ENCODE assay signal across 24 cellular contexts in the genomic region with DNA sequence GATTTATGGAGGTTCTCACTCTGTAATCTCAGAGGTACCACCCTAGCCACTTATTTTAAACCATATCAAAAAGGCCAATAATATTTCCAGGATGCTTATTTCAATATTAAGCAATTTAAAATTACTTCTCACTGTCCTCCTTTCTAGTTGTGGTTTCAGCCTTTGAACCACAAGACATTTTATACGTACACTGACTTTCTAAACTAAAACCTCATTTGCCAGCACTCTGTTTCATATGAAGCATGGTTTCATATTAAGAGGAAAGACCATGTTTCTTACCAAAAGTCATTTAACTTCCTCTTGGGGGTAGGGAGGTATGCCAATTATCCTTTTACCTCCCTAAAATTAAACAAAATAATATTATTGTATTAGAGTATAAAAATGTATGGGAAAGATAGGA.
"Had no signal": no experiment of that assay in that cellular context is flagged by ENCODE, and none has a peak within 500 bp of the region (broad histone marks: within the 10 kb centered on the region; RNA-seq: fewer than 3 reads in every experiment).

No MANE protein-coding gene starts in this region.

- FAIRE-seq: colon had no signal

- H3K27me3 ChIP-seq: adrenal gland, MG63 had no signal

- H3K4me1 Mint-ChIP-seq: activated naive CD8-positive, alpha-beta T cell treated with anti-CD3 and anti-CD28 coated beads, Interleukin-2, amount 10 ng/mL, durations not matched to agents 7 days and 5 days; T-helper 17 cell had no signal

- H3K4me3 Mint-ChIP-seq: activated CD8-positive, alpha-beta T cell treated with anti-CD3 and anti-CD28 coated beads, Interleukin-2, amount 10 ng/mL, durations not matched to agents 7 days and 5 days; activated naive CD8-positive, alpha-beta T cell treated with anti-CD3 and anti-CD28 coated beads, Interleukin-2, amount 10 ng/mL, durations not matched to agents 7 days and 5 days; T-helper 17 cell; WTC11 had no signal

- H3K4me2 ChIP-seq: PC-9 had no signal

- H3K27ac ChIP-seq: adrenal gland, PC-9 had no signal

- H3K9me3 ChIP-seq: MG63 had no signal

- H3K36me3 ChIP-seq: adrenal gland, MG63 had no signal

- H3K27ac Mint-ChIP-seq: activated CD8-positive, alpha-beta T cell treated with anti-CD3 and anti-CD28 coated beads, Interleukin-2, amount 10 ng/mL, durations not matched to agents 7 days and 5 days; activated naive CD8-positive, alpha-beta T cell treated with anti-CD3 and anti-CD28 coated beads, Interleukin-2, amount 10 ng/mL, durations not matched to agents 7 days and 5 days; T-helper 17 cell; WTC11 had no signal

- H3K4me1 ChIP-seq: adrenal gland had no signal

- H3K9me3 Mint-ChIP-seq: activated naive CD8-positive, alpha-beta T cell treated with anti-CD3 and anti-CD28 coated beads, Interleukin-2, amount 10 ng/mL, durations not matched to agents 7 days and 5 days; WTC11 had no signal

- H2AFZ ChIP-seq: PC-9 had no signal

- H3K4me3 ChIP-seq: adrenal gland, MG63, PC-9 had no signal

- H3K36me3 Mint-ChIP-seq: activated naive CD8-positive, alpha-beta T cell treated with anti-CD3 and anti-CD28 coated beads, Interleukin-2, amount 10 ng/mL, durations not matched to agents 7 days and 5 days; WTC11 had no signal

- ATAC-seq: activated CD8-positive, alpha-beta T cell treated with anti-CD3 and anti-CD28 coated beads, Interleukin-2, amount 10 ng/mL, durations not matched to agents 7 days and 5 days; T-helper 17 cell; WTC11 had no signal

- DNase-seq: activated CD4-positive, alpha-beta T cell treated with anti-CD3 and anti-CD28 coated beads for 48 hours; activated CD4-positive, alpha-beta T cell treated with anti-CD3 and anti-CD28 coated beads, Interleukin-2, amount 50 U/mL, for 4 hours; activated CD4-positive, CD25-positive, alpha-beta regulatory T cell treated with anti-CD3 and anti-CD28 coated beads, Interleukin-2, amount 50 U/mL, for 72 hours; activated CD8-positive, alpha-beta memory T cell treated with anti-CD3 and anti-CD28 coated beads, Interleukin-2, amount 50 U/mL, for 48 hours; activated CD8-positive, alpha-beta T cell treated with anti-CD3 and anti-CD28 coated beads, Interleukin-2, amount 10 ng/mL, durations not matched to agents 7 days and 5 days; activated naive CD4-positive, alpha-beta T cell treated with anti-CD3 and anti-CD28 coated beads, Interleukin-2, amount 50 U/mL, for 16 hours; activated naive CD8-positive, alpha-beta T cell treated with anti-CD3 and anti-CD28 coated beads, Interleukin-2, amount 10 ng/mL, durations not matched to agents 7 days and 5 days; activated T-cell treated with anti-CD3 and anti-CD28 coated beads, Interleukin-2, amount 50 U/mL, for 1 hour; adrenal gland; anterior cingulate cortex; cerebellar nuclear complex; MG63; NCI-H1105 treated with DMSO at 0.1 percent for 48 hours; NCI-H1436 treated with DMSO at 0.1 percent for 48 hours; NCI-H187 treated with DMSO at 0.1 percent for 48 hours; NCI-H2081 treated with DMSO at 0.1 percent for 48 hours; NCI-H446; NCI-H524; PC-9; SHP77 treated with DMSO at 0.1 percent for 48 hours; T-helper 17 cell; T-helper 9 cell had no signal
